14 cellular contexts compared by ENCODE assay signal in the genomic region with DNA sequence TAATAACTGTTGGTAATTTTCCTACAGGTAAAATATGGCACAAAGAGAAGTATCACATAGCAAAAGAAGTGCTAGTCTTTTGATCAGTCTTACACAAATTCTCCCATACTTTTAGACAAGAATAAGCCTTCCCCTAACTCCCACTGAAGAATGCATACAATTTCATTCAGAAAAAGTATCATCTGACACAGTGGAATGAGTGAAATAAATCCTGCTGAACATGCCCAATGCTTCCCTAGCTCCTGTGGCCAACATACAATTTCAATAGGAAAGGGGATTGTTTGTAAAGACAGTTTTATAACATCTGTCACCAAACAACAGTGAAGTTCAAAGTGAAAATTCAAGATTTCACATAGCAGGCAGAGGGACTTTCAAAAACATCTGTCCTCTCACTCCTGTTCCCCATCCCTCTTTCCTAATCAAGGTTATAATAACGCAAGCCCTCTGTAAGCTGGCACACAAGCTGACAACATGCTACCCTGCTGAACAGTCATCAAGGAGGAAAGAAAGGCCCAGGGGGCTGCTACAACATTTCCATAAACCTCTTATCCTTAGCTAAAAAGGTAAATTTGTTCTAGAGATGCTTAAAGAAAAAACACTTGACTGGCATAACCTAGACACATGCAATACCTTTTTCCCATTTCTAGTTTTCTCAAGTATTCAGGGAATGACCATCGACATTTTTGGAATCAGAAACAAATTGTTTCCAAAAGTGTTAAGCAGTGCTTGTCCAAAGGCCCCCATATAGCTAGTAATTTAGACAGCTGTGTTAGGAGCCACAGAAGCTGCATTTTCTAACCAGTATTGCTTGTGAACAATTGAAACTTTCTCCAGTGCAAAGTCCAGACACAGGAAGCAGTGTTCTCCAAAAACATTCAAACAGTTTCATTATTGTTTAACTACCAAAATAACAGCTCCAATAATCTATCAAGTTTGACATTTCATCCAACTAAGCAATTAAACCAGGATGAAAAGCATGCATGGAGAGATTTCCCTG. TPM values are rescaled to one million over a fixed set of nuclear protein-coding genes. Genes with fewer than 3 reads are reported as not detected.
DNase-seq lines count a peak whose midpoint lies in the region; ATAC-seq, FAIRE-seq and TF ChIP-seq lines count a peak whose summit lies in the region.
"Had no signal": no experiment of that assay in that cellular context is flagged by ENCODE, and none has a peak within 500 bp of the region (broad histone marks: within the 10 kb centered on the region; RNA-seq: fewer than 3 reads in every experiment).

No MANE protein-coding gene starts in this region.

- peak overlapping the region; percentile 16 for H3K27ac ChIP-seq in kidney (ENCODE audit: low read depth in 2 of 2, low read length in 2 of 2)
- peak overlapping the region in 1 of 2 donors; percentile 27 for H3K27ac ChIP-seq in small intestine (ENCODE audit: low read depth in 1 of 2, low read length in 1 of 2)

- H3K9me3 Mint-ChIP-seq in activated CD8-positive, alpha-beta T cell treated with anti-CD3 and anti-CD28 coated beads for 36 hours, result no peaks in the 10 kb centered on the region
- no peaks in the 10 kb centered on the region for H3K9me3 Mint-ChIP-seq in activated CD8-positive, alpha-beta T cell treated with anti-CD3 and anti-CD28 coated beads, Interleukin-2, amount 10 ng/mL, durations not matched to agents 7 days and 5 days (ENCODE audit: insufficient read depth)
- H3K9me3 Mint-ChIP-seq in activated T-helper 17 cell treated with anti-CD3 and anti-CD28 coated beads, Interleukin-2, amount 50 U/mL, for 72 hours, result no peaks in the 10 kb centered on the region

- no peaks in the 10 kb centered on the region for H3K9me3 ChIP-seq in kidney (ENCODE audit: control insufficient read depth in 1 of 2, low read length in 2 of 2)
- H3K9me3 ChIP-seq in small intestine (ENCODE audit: control insufficient read depth, low read depth), result no peaks in the 10 kb centered on the region

- CTCF ChIA-PET in activated CD8-positive, alpha-beta T cell treated with anti-CD3 and anti-CD28 coated beads for 36 hours (lab: Charles Lee), result interaction anchor here (0.9 to 2.7 kb wide), 9 partner anchors 8 to 94 kb away, joined by 3 to 9 read pairs (median 6); a partner anchor contains a TSS
- CTCF ChIA-PET in activated CD8-positive, alpha-beta T cell treated with anti-CD3 and anti-CD28 coated beads, Interleukin-2, amount 10 ng/mL, durations not matched to agents 7 days and 5 days (lab: Charles Lee), result interaction anchor here (1.5 to 3.5 kb wide), 3 partner anchors 11 to 44 kb away, joined by 5 to 25 read pairs (median 14); a partner anchor contains a TSS

- POLR2A ChIA-PET in activated CD8-positive, alpha-beta T cell treated with anti-CD3 and anti-CD28 coated beads for 36 hours (lab: Charles Lee), result interaction anchor here (1.2 to 3.8 kb wide), 5 partner anchors 10 to 52 kb away, joined by 5 to 34 read pairs (median 8); a partner anchor contains a TSS
- POLR2A ChIA-PET in activated CD8-positive, alpha-beta T cell treated with anti-CD3 and anti-CD28 coated beads, Interleukin-2, amount 10 ng/mL, durations not matched to agents 7 days and 5 days (lab: Charles Lee), result interaction anchor here (1.4 kb wide), 1 partner anchor 11 kb away, joined by 4 read pairs; no protein-coding TSS in a partner anchor

- DNase-seq in activated CD8-positive, alpha-beta T cell treated with anti-CD3 and anti-CD28 coated beads for 36 hours, result no peak
- no peak for DNase-seq in activated CD8-positive, alpha-beta T cell treated with anti-CD3 and anti-CD28 coated beads, Interleukin-2, amount 10 ng/mL, durations not matched to agents 7 days and 5 days
- no peak for DNase-seq in kidney
- DNase-seq in small intestine, result peak; percentile 57
- DNase-seq in kidney tubule cell (ENCODE audit: low spot score), result no peak
- no peak for DNase-seq in HUDEP-2 (lab: John Stamatoyannopoulos, UW; ENCODE audit: unreplicated experiment in 76 of 76)
- DNase-seq: activated CD4-positive, CD25-positive, alpha-beta regulatory T cell; Right ventricle myocardium superior had no signal

- H3K36me3 Mint-ChIP-seq in activated CD8-positive, alpha-beta T cell treated with anti-CD3 and anti-CD28 coated beads for 36 hours (ENCODE audit: low read depth), result peaks cover 3% of the 10 kb centered on the region
- peaks cover 28% of the 10 kb centered on the region for H3K36me3 Mint-ChIP-seq in activated CD8-positive, alpha-beta T cell treated with anti-CD3 and anti-CD28 coated beads, Interleukin-2, amount 10 ng/mL, durations not matched to agents 7 days and 5 days (ENCODE audit: low read depth)
- H3K36me3 Mint-ChIP-seq in activated T-helper 17 cell treated with anti-CD3 and anti-CD28 coated beads, Interleukin-2, amount 50 U/mL, for 72 hours (ENCODE audit: low read depth), result peaks cover 37% of the 10 kb centered on the region

- FAIRE-seq in kidney (lab: Jason Lieb, UNC) (no peak), small intestine (lab: Jason Lieb, UNC) (no peak)
- FAIRE-seq: endometrium, GM18507, urothelium cell line had no signal

- H3K4me3 Mint-ChIP-seq in activated CD8-positive, alpha-beta T cell treated with anti-CD3 and anti-CD28 coated beads for 36 hours, result no peak overlapping the region
- no peak overlapping the region for H3K4me3 Mint-ChIP-seq in activated CD8-positive, alpha-beta T cell treated with anti-CD3 and anti-CD28 coated beads, Interleukin-2, amount 10 ng/mL, durations not matched to agents 7 days and 5 days
- peak overlapping the region; percentile 75 for H3K4me3 Mint-ChIP-seq in activated T-helper 17 cell treated with anti-CD3 and anti-CD28 coated beads, Interleukin-2, amount 50 U/mL, for 72 hours

- no peak for ATAC-seq in activated CD8-positive, alpha-beta T cell treated with anti-CD3 and anti-CD28 coated beads for 36 hours
- no peak for ATAC-seq in activated CD8-positive, alpha-beta T cell treated with anti-CD3 and anti-CD28 coated beads, Interleukin-2, amount 10 ng/mL, durations not matched to agents 7 days and 5 days
- ATAC-seq in activated T-helper 17 cell treated with anti-CD3 and anti-CD28 coated beads, Interleukin-2, amount 50 U/mL, for 72 hours (replicated peaks), result no peak
- no peak for ATAC-seq in HG03571 (IDR thresholded peaks at IDR 0.05; ENCODE audit: unreplicated experiment)

- intact Hi-C loops in activated CD8-positive, alpha-beta T cell treated with anti-CD3 and anti-CD28 coated beads for 36 hours (cut with micrococcal nuclease), result loop anchor here (2.0 kb wide), 1 partner anchor 14 kb away; no protein-coding TSS in a partner anchor
- intact Hi-C loops in kidney (cut with DNase I), result no loop called here

- H3K36me3 ChIP-seq in kidney (ENCODE audit: control insufficient read depth in 1 of 2, insufficient read depth in 2 of 2, low read length in 2 of 2), result no peaks in the 10 kb centered on the region
- peaks cover 0 to 2% of the 10 kb centered on the region in 2 donors for H3K36me3 ChIP-seq in small intestine (ENCODE audit: control insufficient read depth in 2 of 2, insufficient read depth in 2 of 2, low read length in 2 of 2)

- no peaks in the 10 kb centered on the region for H3K27me3 Mint-ChIP-seq in activated CD8-positive, alpha-beta T cell treated with anti-CD3 and anti-CD28 coated beads for 36 hours
- no peaks in the 10 kb centered on the region for H3K27me3 Mint-ChIP-seq in activated CD8-positive, alpha-beta T cell treated with anti-CD3 and anti-CD28 coated beads, Interleukin-2, amount 10 ng/mL, durations not matched to agents 7 days and 5 days (ENCODE audit: low read depth)
- H3K27me3 Mint-ChIP-seq in activated T-helper 17 cell treated with anti-CD3 and anti-CD28 coated beads, Interleukin-2, amount 50 U/mL, for 72 hours, result no peaks in the 10 kb centered on the region

- H3K4me3 ChIP-seq in kidney (ENCODE audit: low read length in 2 of 2), result peak overlapping the region in 1 of 2 donors; percentile 1
- no peak overlapping the region for H3K4me3 ChIP-seq in small intestine (ENCODE audit: low read depth in 1 of 2, low read length in 2 of 2)

- H3K4me1 ChIP-seq in kidney (ENCODE audit: control insufficient read depth in 1 of 2, insufficient read depth in 1 of 2, low read depth in 1 of 2, low read length in 2 of 2) (peaks cover 9 to 12% of the 10 kb centered on the region in 2 donors), small intestine (ENCODE audit: control insufficient read depth in 2 of 2, insufficient read depth in 1 of 2, low read depth in 1 of 2, low read length in 1 of 2) (peaks cover 11 to 12% of the 10 kb centered on the region in 2 donors)

- H3K27ac Mint-ChIP-seq in activated CD8-positive, alpha-beta T cell treated with anti-CD3 and anti-CD28 coated beads for 36 hours, result peak overlapping the region; percentile 14
- no peak overlapping the region for H3K27ac Mint-ChIP-seq in activated CD8-positive, alpha-beta T cell treated with anti-CD3 and anti-CD28 coated beads, Interleukin-2, amount 10 ng/mL, durations not matched to agents 7 days and 5 days
- peak overlapping the region; percentile 86 for H3K27ac Mint-ChIP-seq in activated T-helper 17 cell treated with anti-CD3 and anti-CD28 coated beads, Interleukin-2, amount 50 U/mL, for 72 hours

- TF ChIP-seq CTCF in activated CD8-positive, alpha-beta T cell treated with anti-CD3 and anti-CD28 coated beads for 36 hours (IDR thresholded peaks at IDR 0.05), result no peak
- TF ChIP-seq CTCF in kidney (IDR thresholded peaks at IDR 0.05; ENCODE audit: borderline replicate concordance, extremely low read depth, insufficient read depth), result no peak

- H3K4me1 Mint-ChIP-seq in activated CD8-positive, alpha-beta T cell treated with anti-CD3 and anti-CD28 coated beads for 36 hours (ENCODE audit: low read depth), result peaks cover 60% of the 10 kb centered on the region
- H3K4me1 Mint-ChIP-seq in activated CD8-positive, alpha-beta T cell treated with anti-CD3 and anti-CD28 coated beads, Interleukin-2, amount 10 ng/mL, durations not matched to agents 7 days and 5 days (ENCODE audit: low read depth), result peaks cover 51% of the 10 kb centered on the region
- peaks cover 33% of the 10 kb centered on the region for H3K4me1 Mint-ChIP-seq in activated T-helper 17 cell treated with anti-CD3 and anti-CD28 coated beads, Interleukin-2, amount 50 U/mL, for 72 hours

- WGBS in small intestine, 3 donors, result 22 to 56% (median 30%) methylated on average over 2 of the region's 2 CpGs

- H3K27me3 ChIP-seq in small intestine (ENCODE audit: control insufficient read depth in 2 of 2, insufficient read depth in 2 of 2, low read length in 2 of 2), result no peaks in the 10 kb centered on the region

- peak overlapping the region in 1 of 2 donors; percentile 1 for H3K9ac ChIP-seq in kidney (ENCODE audit: low read length in 2 of 2)

RNA-seq across cellular contexts. Expression of a gene that starts 11.5 kb away (rescaled TPM):
- 10 to 100 TPM; 11.3 to 12.0 TPM for total RNA-seq in activated CD8-positive, alpha-beta T cell treated with anti-CD3 and anti-CD28 coated beads for 36 hours
- total RNA-seq in activated CD8-positive, alpha-beta T cell treated with anti-CD3 and anti-CD28 coated beads, Interleukin-2, amount 10 ng/mL, durations not matched to agents 7 days and 5 days, result 10 to 100 TPM; 26.4 to 29.1 TPM
- 10 to 100 TPM; 32.9 to 51.1 TPM for total RNA-seq in activated T-helper 17 cell treated with anti-CD3 and anti-CD28 coated beads, Interleukin-2, amount 50 U/mL, for 72 hours
- 29.0 TPM for total RNA-seq in kidney
- 15.7 TPM for polyA plus RNA-seq in kidney (ENCODE audit: insufficient read depth, low read depth, low replicate concordance)
- polyA plus RNA-seq in small intestine, result 10 to 100 TPM in 2 of 3 donors, 1 to 10 TPM in 1; 10.0 to 18.5 (median 15.2) TPM

RNA-seq across cellular contexts. Expression of a gene that starts 44.7 kb away (rescaled TPM):
- 10 to 100 TPM; 32.4 to 36.2 TPM for total RNA-seq in activated CD8-positive, alpha-beta T cell treated with anti-CD3 and anti-CD28 coated beads for 36 hours
- total RNA-seq in activated CD8-positive, alpha-beta T cell treated with anti-CD3 and anti-CD28 coated beads, Interleukin-2, amount 10 ng/mL, durations not matched to agents 7 days and 5 days, result 10 to 100 TPM; 32.1 to 33.6 TPM
- 10 to 100 TPM; 23.9 to 36.6 TPM for total RNA-seq in activated T-helper 17 cell treated with anti-CD3 and anti-CD28 coated beads, Interleukin-2, amount 50 U/mL, for 72 hours
- 13.8 TPM for total RNA-seq in kidney
- polyA plus RNA-seq in kidney (ENCODE audit: insufficient read depth, low read depth, low replicate concordance) (7.8 TPM), small intestine (1 to 10 TPM in 2 of 3 donors, under 1 TPM in 1; 0.89 to 9.7 (median 5.1) TPM)

RNA-seq across cellular contexts. Expression of a gene that starts 46.4 kb away (rescaled TPM):
- total RNA-seq in activated CD8-positive, alpha-beta T cell treated with anti-CD3 and anti-CD28 coated beads for 36 hours, result not detected
- total RNA-seq in activated CD8-positive, alpha-beta T cell treated with anti-CD3 and anti-CD28 coated beads, Interleukin-2, amount 10 ng/mL, durations not matched to agents 7 days and 5 days, result not detected
- total RNA-seq in activated T-helper 17 cell treated with anti-CD3 and anti-CD28 coated beads, Interleukin-2, amount 50 U/mL, for 72 hours, result not detected
- not detected for total RNA-seq in kidney
- polyA plus RNA-seq in kidney (ENCODE audit: insufficient read depth, low read depth, low replicate concordance), result not detected
- not detected for polyA plus RNA-seq in small intestine
- total RNA-seq: Right ventricle myocardium superior, skeletal muscle tissue had no signal
